Comparison of ENCODE assay signal across 8 cellular contexts in the genomic region with DNA sequence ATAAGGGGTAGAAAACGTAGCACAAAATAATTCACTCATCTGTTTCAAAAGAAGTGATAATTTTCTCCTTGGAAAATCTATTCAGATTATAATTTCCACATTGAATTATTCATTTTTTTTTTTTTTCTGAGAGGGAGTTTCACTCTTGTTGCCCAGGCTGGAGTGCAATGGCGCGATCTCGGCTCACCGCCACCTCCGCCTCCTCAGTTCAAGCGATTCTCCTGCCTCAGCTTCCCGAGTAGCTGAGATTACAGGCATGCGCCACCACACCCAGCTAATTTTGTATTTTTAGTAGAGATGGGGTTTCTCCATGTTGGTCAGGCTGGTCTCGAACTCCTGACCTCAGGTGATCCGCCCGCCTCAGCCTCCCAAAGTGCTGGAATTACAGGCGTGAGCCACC. TPM values are rescaled to one million over a fixed set of nuclear protein-coding genes. Genes with fewer than 3 reads are reported as not detected.
DNase-seq lines count a peak whose midpoint lies in the region; ATAC-seq, FAIRE-seq and TF ChIP-seq lines count a peak whose summit lies in the region.
"Not testable (repeated sequence)": the region's sequence is repeated elsewhere in the genome, so short reads cannot be mapped to it uniquely, and the experiment has no call there.

No MANE protein-coding gene starts in this region.

- not testable (repeated sequence) for H2AK5ac ChIP-seq in neuronal stem cell (ENCODE audit: low read depth, low read length)

- H3F3A ChIP-seq in MM.1S (ENCODE audit: insufficient read depth, low read length): peaks cover 21% of the 10 kb centered on the region

- not testable (repeated sequence) for H3K9me3 ChIP-seq in CD8-positive, alpha-beta memory T cell (ENCODE audit: low read length); MM.1S (replicated peaks; ENCODE audit: insufficient read depth, low read length); adrenal gland (replicated peaks in 1 of 3); esophagus muscularis mucosa; HepG2 (ENCODE audit: low read length); neuronal stem cell (replicated peaks in 1 of 2; ENCODE audit: control insufficient read depth in 2 of 2, insufficient read depth in 1 of 2, low read depth in 1 of 2, low read length in 2 of 2); subcutaneous abdominal adipose tissue (ENCODE audit: control insufficient read depth in 5 of 5, low read length in 5 of 5)

- not testable (repeated sequence) for H4K91ac ChIP-seq in neuronal stem cell (ENCODE audit: low read depth, low read length, poor library complexity)

- not testable (repeated sequence) for TF ChIP-seq POLR2A in adrenal gland (IDR thresholded peaks at IDR 0.05); esophagus muscularis mucosa (IDR thresholded peaks at IDR 0.05; ENCODE audit: low read depth); HepG2 (IDR thresholded peaks at IDR 0.05; ENCODE audit: insufficient read depth in 1 of 2, low read depth in 2 of 2, low read length in 2 of 2)

- in situ Hi-C loops in HepG2 (cut with HindIII; ENCODE audit: extremely low pct_ligation_motif_present, low pct_unique_long_range_greater_than_20kb): not testable (repeated sequence)

- POLR2A ChIA-PET in CD8-positive, alpha-beta memory T cell (lab: Charles Lee); activated B cell treated with CpG ODN at 0.5 μM for 24 hours (lab: Charles Lee); HepG2 (lab: Yijun Ruan, JAX): not testable (repeated sequence)

- not testable (repeated sequence) for H2BK12ac ChIP-seq in neuronal stem cell (ENCODE audit: low read length)

- not testable (repeated sequence) for H2BK15ac ChIP-seq in neuronal stem cell (ENCODE audit: low read length)

- not testable (repeated sequence) for BruUV-seq in HepG2 (replicated peaks; lab: Mats Ljungman, UMichigan)

- not testable (repeated sequence) for H3K14ac ChIP-seq in neuronal stem cell (ENCODE audit: low read length)

- intact Hi-C loops in activated B cell treated with CpG ODN at 0.5 μM for 24 hours (cut with micrococcal nuclease): loop anchor here (5.0 kb wide), 2 partner anchors 59 to 116 kb away; partner anchors contain the start of gene ENO1
- intact Hi-C loops in adrenal gland (cut with DNase I); esophagus muscularis mucosa (cut with DNase I): not testable (repeated sequence)
- intact Hi-C loops in HepG2 (cut with micrococcal nuclease; ENCODE audit: unreplicated experiment): loop anchor here (5.0 kb wide), 2 partner anchors 39 to 76 kb away; no protein-coding TSS in a partner anchor

- H3K4ac ChIP-seq in neuronal stem cell (ENCODE audit: low read length): not testable (repeated sequence)

- not testable (repeated sequence) for H3K79me1 ChIP-seq in neuronal stem cell (ENCODE audit: low read depth, low read length)

- CTCF ChIA-PET in CD8-positive, alpha-beta memory T cell (lab: Charles Lee); activated B cell treated with CpG ODN at 0.5 μM for 24 hours (lab: Charles Lee); HepG2 (lab: Yijun Ruan, JAX; ENCODE audit: low intra/inter-chr PET ratio, low total read pairs): not testable (repeated sequence)

- not testable (repeated sequence) for H3K36me3 Mint-ChIP-seq in CD8-positive, alpha-beta memory T cell; activated B cell treated with CpG ODN at 0.5 μM for 24 hours (ENCODE audit: low read depth)

- peak overlapping the region in 3 of 8 donors; percentile 84 to 98 (median 92) for H3K27ac Mint-ChIP-seq in CD8-positive, alpha-beta memory T cell
- H3K27ac Mint-ChIP-seq in activated B cell treated with CpG ODN at 0.5 μM for 24 hours: peak overlapping the region; percentile 95

- H2BK120ac ChIP-seq in neuronal stem cell (ENCODE audit: low read depth, low read length): not testable (repeated sequence)

- not testable (repeated sequence) for H3K23ac ChIP-seq in neuronal stem cell (ENCODE audit: low read depth, low read length, poor library complexity)

- H3K27me3 ChIP-seq in CD8-positive, alpha-beta memory T cell (ENCODE audit: insufficient read depth, low read length, poor library complexity, severe bottlenecking); MM.1S (replicated peaks; ENCODE audit: insufficient read depth, low read length); adrenal gland; esophagus muscularis mucosa; HepG2 (ENCODE audit: control insufficient read depth in 1 of 2, insufficient read depth in 2 of 2, low read length in 2 of 2); neuronal stem cell (ENCODE audit: control insufficient read depth in 3 of 3, insufficient read depth in 3 of 3, low read depth in 1 of 3, low read length in 3 of 3); subcutaneous abdominal adipose tissue (ENCODE audit: control insufficient read depth in 5 of 5, insufficient read depth in 4 of 5, low read length in 5 of 5): not testable (repeated sequence)

- DNase-seq in CD8-positive, alpha-beta memory T cell; MM.1S; activated B cell treated with CpG ODN at 0.5 μM for 24 hours; esophagus muscularis mucosa (ENCODE audit: extremely low spot score); HepG2 (ENCODE audit: low spot score); neuronal stem cell (ENCODE audit: low spot score): not testable (repeated sequence)
- peak in 1 of 7 donors; percentile 50 for DNase-seq in adrenal gland

- not testable (repeated sequence) for H3K36me3 ChIP-seq in CD8-positive, alpha-beta memory T cell (ENCODE audit: insufficient read depth, low read length); MM.1S (replicated peaks; ENCODE audit: insufficient read depth, low read length); adrenal gland (replicated peaks in 1 of 2); esophagus muscularis mucosa; HepG2 (replicated peaks in 1 of 2; ENCODE audit: control insufficient read depth in 1 of 2, insufficient read depth in 2 of 2, low read length in 2 of 2); neuronal stem cell (replicated peaks in 1 of 2; ENCODE audit: control insufficient read depth in 2 of 2, insufficient read depth in 2 of 2, low read length in 2 of 2); subcutaneous abdominal adipose tissue (ENCODE audit: control insufficient read depth in 5 of 5, insufficient read depth in 5 of 5, low read length in 5 of 5)

- H2BK5ac ChIP-seq in neuronal stem cell (ENCODE audit: low read length): not testable (repeated sequence)

- WGBS in adrenal gland, 4 donors: 74 to 82% (median 75%) methylated on average over 12 to 13 of the region's 13 CpGs
- WGBS in esophagus muscularis mucosa: 87% methylated on average over 13 of the region's 13 CpGs
- 88% methylated on average over 13 of the region's 13 CpGs for WGBS in HepG2 (ENCODE audit: low lambda C conversion rate)
- no CpG with 5 or more reads among the region's 13 CpGs for WGBS in neuronal stem cell (ENCODE audit: extremely low coverage in 2 of 2, insufficient read length in 2 of 2, insufficient replicate concordance in 1 of 2), 2 donors

- not testable (repeated sequence) for FAIRE-seq in HepG2 (lab: Jason Lieb, UNC)

- peak overlapping the region in 5 of 7 donors; percentile 61 to 98 (median 86) for H3K4me3 Mint-ChIP-seq in CD8-positive, alpha-beta memory T cell
- peak overlapping the region; percentile 87 for H3K4me3 Mint-ChIP-seq in activated B cell treated with CpG ODN at 0.5 μM for 24 hours

- not testable (repeated sequence) for H4K20me1 ChIP-seq in MM.1S (ENCODE audit: insufficient read depth, low read length)
- peaks cover 11% of the 10 kb centered on the region for H4K20me1 ChIP-seq in HepG2 (ENCODE audit: insufficient read depth, low read length)

- not testable (repeated sequence) for TF ChIP-seq EP300 in esophagus muscularis mucosa (IDR thresholded peaks at IDR 0.05); HepG2 (IDR thresholded peaks at IDR 0.05; ENCODE audit: low read depth in 2 of 2, low read length in 2 of 2); HepG2 (CRISPR knock-in tag; IDR thresholded peaks at IDR 0.05; ENCODE audit: borderline replicate concordance)

- H3K4me2 ChIP-seq in MM.1S (ENCODE audit: low read depth, low read length): peak overlapping the region; percentile 69
- peak overlapping the region; percentile 76 for H3K4me2 ChIP-seq in HepG2 (ENCODE audit: low read depth, low read length)
- not testable (repeated sequence) for H3K4me2 ChIP-seq in neuronal stem cell (ENCODE audit: insufficient read depth, low read length, poor library complexity, severe bottlenecking)

- not testable (repeated sequence) for TF ChIP-seq CTCF in MM.1S (IDR thresholded peaks at IDR 0.05; ENCODE audit: low read length); activated B cell treated with CpG ODN at 0.5 μM for 24 hours (IDR thresholded peaks at IDR 0.05); adrenal gland (IDR thresholded peaks at IDR 0.05); esophagus muscularis mucosa (IDR thresholded peaks at IDR 0.05); HepG2 (CRISPR knock-in tag; IDR thresholded peaks at IDR 0.05)

- peaks cover 26% of the 10 kb centered on the region for H3K79me2 ChIP-seq in MM.1S (ENCODE audit: low read length)
- peaks cover 36% of the 10 kb centered on the region for H3K79me2 ChIP-seq in HepG2 (ENCODE audit: insufficient read depth, low read length)

- H3K27ac ChIP-seq in CD8-positive, alpha-beta memory T cell (ENCODE audit: low read depth, low read length); MM.1S (ENCODE audit: low read length); neuronal stem cell (replicated peaks; ENCODE audit: low read length): not testable (repeated sequence)
- H3K27ac ChIP-seq in adrenal gland (peak overlapping the region in 3 of 5 donors; percentile 96 to 99 (median 99)), esophagus muscularis mucosa (replicated peaks in 1 of 4) (peak overlapping the region; percentile 93 to 98 (median 97)), HepG2 (ENCODE audit: extremely low read length, insufficient read depth, low read length) (peak overlapping the region; percentile 88), subcutaneous abdominal adipose tissue (ENCODE audit: low read depth, low read length) (peak overlapping the region; percentile 92)

- TF ChIP-seq RAD21 in HepG2 (CRISPR knock-in tag; IDR thresholded peaks at IDR 0.05): not testable (repeated sequence)

- ATAC-seq in activated B cell treated with CpG ODN at 0.5 μM for 24 hours (ENCODE audit: low read depth); HepG2: not testable (repeated sequence)

- not testable (repeated sequence) for H3K9me3 Mint-ChIP-seq in CD8-positive, alpha-beta memory T cell; activated B cell treated with CpG ODN at 0.5 μM for 24 hours

- peak overlapping the region; percentile 64; the same call in 1 of the 2 replicates for H3K9ac ChIP-seq in MM.1S (ENCODE audit: low read length)
- H3K9ac ChIP-seq in HepG2 (ENCODE audit: insufficient read depth, low read depth, low read length): peak overlapping the region; percentile 86
- H3K9ac ChIP-seq in neuronal stem cell (ENCODE audit: low read depth, low read length, poor library complexity); subcutaneous abdominal adipose tissue (ENCODE audit: low read length in 5 of 5): not testable (repeated sequence)

- H3K27me3 Mint-ChIP-seq in CD8-positive, alpha-beta memory T cell: peaks cover 6 to 22% of the 10 kb centered on the region in 2 donors
- not testable (repeated sequence) for H3K27me3 Mint-ChIP-seq in activated B cell treated with CpG ODN at 0.5 μM for 24 hours

- H3K9me2 ChIP-seq in MM.1S (replicated peaks; ENCODE audit: insufficient read depth, low read length): not testable (repeated sequence)

- H3K18ac ChIP-seq in neuronal stem cell (ENCODE audit: low read length): not testable (repeated sequence)

- peaks cover 24% of the 10 kb centered on the region for H3K4me1 ChIP-seq in CD8-positive, alpha-beta memory T cell (ENCODE audit: insufficient read depth, low read length)
- H3K4me1 ChIP-seq in MM.1S (ENCODE audit: low read length): peaks cover 23% of the 10 kb centered on the region
- peaks cover 30 to 38% of the 10 kb centered on the region in 2 donors for H3K4me1 ChIP-seq in adrenal gland (replicated peaks in 1 of 2)
- peaks cover 39 to 57% (median 50%) of the 10 kb centered on the region in 4 donors for H3K4me1 ChIP-seq in esophagus muscularis mucosa
- peaks cover 52% of the 10 kb centered on the region for H3K4me1 ChIP-seq in HepG2 (ENCODE audit: insufficient read depth, low read length)
- H3K4me1 ChIP-seq in neuronal stem cell (ENCODE audit: control insufficient read depth in 2 of 2, insufficient read depth in 1 of 2, low read depth in 1 of 2, low read length in 2 of 2): peaks cover 1 to 14% of the 10 kb centered on the region in 2 donors
- peaks cover 0 to 54% (median 46%) of the 10 kb centered on the region in 5 donors for H3K4me1 ChIP-seq in subcutaneous abdominal adipose tissue (ENCODE audit: control insufficient read depth in 5 of 5, insufficient read depth in 5 of 5, low read length in 5 of 5)

- H3K4me3 ChIP-seq in CD8-positive, alpha-beta memory T cell (ENCODE audit: low read length): not testable (repeated sequence)
- H3K4me3 ChIP-seq in MM.1S (ENCODE audit: low read length): peak overlapping the region; percentile 77; the same call in 1 of the 2 replicates
- peak overlapping the region in 1 of 4 donors; percentile 68 for H3K4me3 ChIP-seq in adrenal gland
- peak overlapping the region in 2 of 4 donors; percentile 78 to 89 for H3K4me3 ChIP-seq in esophagus muscularis mucosa
- H3K4me3 ChIP-seq in HepG2 (replicated peaks in 1 of 3; ENCODE audit: insufficient read depth in 1 of 3, low read depth in 2 of 3, low read length in 3 of 3): peak overlapping the region; percentile 89 to 95 (median 91); a peak in 4 of 6 replicates
- H3K4me3 ChIP-seq in neuronal stem cell (ENCODE audit: low read length in 2 of 2): peak overlapping the region in 1 of 2 donors; percentile 81
- peak overlapping the region in 3 of 5 donors; percentile 63 to 88 (median 68) for H3K4me3 ChIP-seq in subcutaneous abdominal adipose tissue (ENCODE audit: low read depth in 1 of 5, low read length in 5 of 5)

- H2AFZ ChIP-seq in MM.1S (ENCODE audit: low read length) (peak overlapping the region; percentile 82; the same call in 1 of the 2 replicates), neuronal stem cell (ENCODE audit: low read length) (peak overlapping the region; percentile 92)
- not testable (repeated sequence) for H2AFZ ChIP-seq in HepG2 (ENCODE audit: low read length)

- H4K8ac ChIP-seq in neuronal stem cell (ENCODE audit: low read depth, low read length): not testable (repeated sequence)

- H3K4me1 Mint-ChIP-seq in CD8-positive, alpha-beta memory T cell: peaks cover 34 to 39% (median 39%) of the 10 kb centered on the region in 3 donors
- peaks cover 35% of the 10 kb centered on the region for H3K4me1 Mint-ChIP-seq in activated B cell treated with CpG ODN at 0.5 μM for 24 hours

RNA-seq across cellular contexts. Expression of gene RERE, which starts 1.3 kb away (rescaled TPM):
- 10 to 100 TPM; 37.9 to 39.2 TPM for total RNA-seq in CD8-positive, alpha-beta memory T cell
- polyA plus RNA-seq in CD8-positive, alpha-beta memory T cell: 10.9 TPM
- 90.5 and 98.8 TPM in 2 replicates for total RNA-seq in activated B cell treated with CpG ODN at 0.5 μM for 24 hours
- total RNA-seq in adrenal gland: 100 to 1,000 TPM in 3 of 8 donors, 10 to 100 TPM in 5; 49.0 to 146 (median 81.4) TPM
- polyA plus RNA-seq in adrenal gland: 10 to 100 TPM; 33.4 to 75.9 (median 41.6) TPM
- total RNA-seq in esophagus muscularis mucosa: 100 to 1,000 TPM; 133 to 212 (median 168) TPM
- 18.6 and 21.9 TPM in 2 replicates for total RNA-seq in HepG2 (2016; rRNA removed; fragmentation: Illumina TruSeq; extraction: Trizol)
- 254 and 312 TPM in 2 replicates for total RNA-seq in HepG2 (2016; cell fraction: cytosol; rRNA removed; fragmentation: Illumina TruSeq; extraction: Trizol; ENCODE audit: low read depth)
- 13.9 and 17.5 TPM in 2 replicates for total RNA-seq in HepG2 (2016; cell fraction: insoluble cytoplasmic fraction; rRNA removed; fragmentation: Illumina TruSeq; extraction: Trizol)
- 58.9 and 60.2 TPM in 2 replicates for total RNA-seq in HepG2 (2016; cell fraction: membrane; rRNA removed; fragmentation: Illumina TruSeq; extraction: Trizol)
- 39.1 and 43.0 TPM in 2 replicates for total RNA-seq in HepG2 (2016; cell fraction: nucleus; rRNA removed; fragmentation: Illumina TruSeq; extraction: Trizol)
- polyA plus RNA-seq in HepG2 (2011; rRNA removed): 15.9 and 18.3 TPM in 2 replicates
- polyA plus RNA-seq in HepG2 (2011; cell fraction: cytosol; rRNA removed): 7.2 and 7.4 TPM in 2 replicates
- 66.9 and 79.6 TPM in 2 replicates for polyA plus RNA-seq in HepG2 (2011; cell fraction: nucleus; rRNA removed)
- 42.4 and 45.9 TPM in 2 replicates for polyA plus RNA-seq in HepG2 (2012)
- polyA plus RNA-seq in HepG2 (2016; cell fraction: cytosol; fragmentation: Illumina TruSeq; extraction: Trizol; ENCODE audit: low read depth): 1.7 and 2.2 TPM in 2 replicates
- polyA plus RNA-seq in HepG2 (2016; cell fraction: insoluble cytoplasmic fraction; fragmentation: Illumina TruSeq; extraction: Trizol; ENCODE audit: low read depth): 11.9 and 19.5 TPM in 2 replicates
- polyA plus RNA-seq in HepG2 (2016; cell fraction: membrane; fragmentation: Illumina TruSeq; extraction: Trizol; ENCODE audit: low read depth): 5.0 and 7.3 TPM in 2 replicates
- polyA plus RNA-seq in HepG2 (2016; cell fraction: nucleus; fragmentation: Illumina TruSeq; extraction: Trizol; ENCODE audit: insufficient read depth, low read depth): 58.3 and 59.3 TPM in 2 replicates
- polyA minus RNA-seq in HepG2 (2011; rRNA and poly(A)+ RNA removed; ENCODE audit: low replicate concordance): 39.2 and 98.5 TPM in 2 replicates
- 79.8 and 99.4 TPM in 2 replicates for polyA minus RNA-seq in HepG2 (2011; cell fraction: cytosol; rRNA and poly(A)+ RNA removed)
- polyA minus RNA-seq in HepG2 (2011; cell fraction: nucleus; rRNA and poly(A)+ RNA removed): 178 and 188 TPM in 2 replicates
- 36.6 TPM for polyA plus RNA-seq in neuronal stem cell (2013, experiment 1 of 2)
- 38.4 TPM for polyA plus RNA-seq in neuronal stem cell (2013, experiment 2 of 2)

RNA-seq across cellular contexts. Expression of gene ENO1, which starts 59.7 kb away (rescaled TPM):
- total RNA-seq in CD8-positive, alpha-beta memory T cell: 1,000 to 10,000 TPM; 3,105 to 3,136 TPM
- polyA plus RNA-seq in CD8-positive, alpha-beta memory T cell: 1,061 TPM
- 837 and 886 TPM in 2 replicates for total RNA-seq in activated B cell treated with CpG ODN at 0.5 μM for 24 hours
- 100 to 1,000 TPM; 419 to 751 (median 581) TPM for total RNA-seq in adrenal gland
- polyA plus RNA-seq in adrenal gland: 100 to 1,000 TPM; 142 to 815 (median 215) TPM
- total RNA-seq in esophagus muscularis mucosa: 100 to 1,000 TPM; 595 to 895 (median 621) TPM
- 1,559 and 2,216 TPM in 2 replicates for total RNA-seq in HepG2 (2016; rRNA removed; fragmentation: Illumina TruSeq; extraction: Trizol)
- total RNA-seq in HepG2 (2016; cell fraction: cytosol; rRNA removed; fragmentation: Illumina TruSeq; extraction: Trizol; ENCODE audit: low read depth): 233 and 251 TPM in 2 replicates
- 1,559 and 2,270 TPM in 2 replicates for total RNA-seq in HepG2 (2016; cell fraction: insoluble cytoplasmic fraction; rRNA removed; fragmentation: Illumina TruSeq; extraction: Trizol)
- 352 and 366 TPM in 2 replicates for total RNA-seq in HepG2 (2016; cell fraction: membrane; rRNA removed; fragmentation: Illumina TruSeq; extraction: Trizol)
- total RNA-seq in HepG2 (2016; cell fraction: nucleus; rRNA removed; fragmentation: Illumina TruSeq; extraction: Trizol): 647 and 688 TPM in 2 replicates
- 2,835 and 3,103 TPM in 2 replicates for polyA plus RNA-seq in HepG2 (2011; rRNA removed)
- polyA plus RNA-seq in HepG2 (2011; cell fraction: cytosol; rRNA removed): 2,814 and 3,536 TPM in 2 replicates
- 1,312 and 1,364 TPM in 2 replicates for polyA plus RNA-seq in HepG2 (2011; cell fraction: nucleus; rRNA removed)
- 2,599 and 3,087 TPM in 2 replicates for polyA plus RNA-seq in HepG2 (2012)
- polyA plus RNA-seq in HepG2 (2016; cell fraction: cytosol; fragmentation: Illumina TruSeq; extraction: Trizol; ENCODE audit: low read depth): 244 and 257 TPM in 2 replicates
- 2,184 and 2,214 TPM in 2 replicates for polyA plus RNA-seq in HepG2 (2016; cell fraction: insoluble cytoplasmic fraction; fragmentation: Illumina TruSeq; extraction: Trizol; ENCODE audit: low read depth)
- polyA plus RNA-seq in HepG2 (2016; cell fraction: membrane; fragmentation: Illumina TruSeq; extraction: Trizol; ENCODE audit: low read depth): 258 and 284 TPM in 2 replicates
- 796 and 841 TPM in 2 replicates for polyA plus RNA-seq in HepG2 (2016; cell fraction: nucleus; fragmentation: Illumina TruSeq; extraction: Trizol; ENCODE audit: insufficient read depth, low read depth)
- 4,265 and 4,548 TPM in 2 replicates for polyA minus RNA-seq in HepG2 (2011; rRNA and poly(A)+ RNA removed; ENCODE audit: low replicate concordance)
- polyA minus RNA-seq in HepG2 (2011; cell fraction: cytosol; rRNA and poly(A)+ RNA removed): 2,231 and 2,479 TPM in 2 replicates
- polyA minus RNA-seq in HepG2 (2011; cell fraction: nucleus; rRNA and poly(A)+ RNA removed): 525 and 715 TPM in 2 replicates
- polyA plus RNA-seq in neuronal stem cell (2013, experiment 1 of 2): 492 TPM
- polyA plus RNA-seq in neuronal stem cell (2013, experiment 2 of 2): 487 TPM
